ENCODE assay signal across 1 cellular context in the genomic region with DNA sequence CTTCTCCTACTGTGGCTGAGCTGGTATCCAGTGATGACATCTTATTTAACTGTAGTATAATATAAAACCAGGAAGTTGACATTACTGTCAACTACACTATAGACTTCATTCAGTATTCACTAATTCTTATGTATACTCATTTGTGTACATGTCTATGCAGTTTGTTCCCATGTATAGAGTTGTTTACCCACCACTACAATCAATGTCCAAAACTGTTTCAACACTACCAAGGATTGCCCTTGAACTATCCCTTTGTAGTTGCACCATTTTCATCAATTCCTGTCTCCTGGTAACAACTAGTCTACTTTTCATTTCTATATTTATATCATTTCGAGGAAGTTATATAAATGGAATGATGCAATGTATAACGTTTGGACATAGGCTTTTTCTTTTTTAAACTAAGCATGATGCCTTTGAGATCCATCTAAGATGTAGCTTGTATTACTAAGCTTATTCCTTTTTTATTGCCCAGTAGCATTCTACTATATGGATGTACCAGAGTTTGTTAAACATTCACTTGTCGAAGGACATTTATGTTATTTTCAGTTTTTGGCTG.
A peak's percentile ranks its signal among the peaks of the same experiment; 100 is the strongest.
TF ChIP-seq lines count a peak whose summit lies in the region.

No MANE protein-coding gene starts in this region.

TF ChIP-seq in HepG2, 621 proteins besides CTCF, POLR2A, EP300 and RAD21 (continued from another document and continues in another):
- TF ChIP-seq, protein P1, sequence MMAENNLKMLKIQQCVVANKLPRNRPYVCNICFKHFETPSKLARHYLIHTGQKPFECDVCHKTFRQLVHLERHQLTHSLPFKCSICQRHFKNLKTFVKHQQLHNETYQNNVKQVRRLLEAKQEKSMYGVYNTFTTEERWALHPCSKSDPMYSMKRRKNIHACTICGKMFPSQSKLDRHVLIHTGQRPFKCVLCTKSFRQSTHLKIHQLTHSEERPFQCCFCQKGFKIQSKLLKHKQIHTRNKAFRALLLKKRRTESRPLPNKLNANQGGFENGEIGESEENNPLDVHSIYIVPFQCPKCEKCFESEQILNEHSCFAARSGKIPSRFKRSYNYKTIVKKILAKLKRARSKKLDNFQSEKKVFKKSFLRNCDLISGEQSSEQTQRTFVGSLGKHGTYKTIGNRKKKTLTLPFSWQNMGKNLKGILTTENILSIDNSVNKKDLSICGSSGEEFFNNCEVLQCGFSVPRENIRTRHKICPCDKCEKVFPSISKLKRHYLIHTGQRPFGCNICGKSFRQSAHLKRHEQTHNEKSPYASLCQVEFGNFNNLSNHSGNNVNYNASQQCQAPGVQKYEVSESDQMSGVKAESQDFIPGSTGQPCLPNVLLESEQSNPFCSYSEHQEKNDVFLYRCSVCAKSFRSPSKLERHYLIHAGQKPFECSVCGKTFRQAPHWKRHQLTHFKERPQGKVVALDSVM (CRISPR knock-in tag; IDR thresholded peaks at IDR 0.05): no peak
- peak; percentile 59; the same call in 1 of the 2 replicates for TF ChIP-seq ESRRA (CRISPR knock-in tag; IDR thresholded peaks at IDR 0.05; ENCODE audit: low read depth)
- TF ChIP-seq TEAD2 (CRISPR knock-in tag; IDR thresholded peaks at IDR 0.05): no peak
- no peak for TF ChIP-seq LBX2 (CRISPR knock-in tag; IDR thresholded peaks at IDR 0.05; ENCODE audit: borderline replicate concordance)
- TF ChIP-seq, protein P2, sequence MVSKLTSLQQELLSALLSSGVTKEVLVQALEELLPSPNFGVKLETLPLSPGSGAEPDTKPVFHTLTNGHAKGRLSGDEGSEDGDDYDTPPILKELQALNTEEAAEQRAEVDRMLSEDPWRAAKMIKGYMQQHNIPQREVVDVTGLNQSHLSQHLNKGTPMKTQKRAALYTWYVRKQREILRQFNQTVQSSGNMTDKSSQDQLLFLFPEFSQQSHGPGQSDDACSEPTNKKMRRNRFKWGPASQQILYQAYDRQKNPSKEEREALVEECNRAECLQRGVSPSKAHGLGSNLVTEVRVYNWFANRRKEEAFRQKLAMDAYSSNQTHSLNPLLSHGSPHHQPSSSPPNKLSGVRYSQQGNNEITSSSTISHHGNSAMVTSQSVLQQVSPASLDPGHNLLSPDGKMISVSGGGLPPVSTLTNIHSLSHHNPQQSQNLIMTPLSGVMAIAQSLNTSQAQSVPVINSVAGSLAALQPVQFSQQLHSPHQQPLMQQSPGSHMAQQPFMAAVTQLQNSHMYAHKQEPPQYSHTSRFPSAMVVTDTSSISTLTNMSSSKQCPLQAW (CRISPR knock-in tag; IDR thresholded peaks at IDR 0.05): no peak
- no peak for TF ChIP-seq STAG1 (CRISPR knock-in tag; IDR thresholded peaks at IDR 0.05)
- no peak for TF ChIP-seq BRD4 (CRISPR knock-in tag; IDR thresholded peaks at IDR 0.05)
- no peak for TF ChIP-seq ZSCAN30 (CRISPR knock-in tag; IDR thresholded peaks at IDR 0.05)
- no peak for TF ChIP-seq ZNF839 (CRISPR knock-in tag; IDR thresholded peaks at IDR 0.05; ENCODE audit: borderline replicate concordance)
- TF ChIP-seq NR2F6 (IDR thresholded peaks at IDR 0.05): peak; percentile 45
- peak; percentile 65; the same call in 1 of the 2 replicates for TF ChIP-seq NR2F6 (CRISPR knock-in tag; IDR thresholded peaks at IDR 0.05)
- TF ChIP-seq ZC3H4 (CRISPR knock-in tag; IDR thresholded peaks at IDR 0.05; ENCODE audit: borderline replicate concordance): no peak
- no peak for TF ChIP-seq DR1 (CRISPR knock-in tag; IDR thresholded peaks at IDR 0.05)
- TF ChIP-seq ZBTB8A (CRISPR knock-in tag; IDR thresholded peaks at IDR 0.05; ENCODE audit: borderline replicate concordance, low read depth): no peak
- TF ChIP-seq, protein P3, sequence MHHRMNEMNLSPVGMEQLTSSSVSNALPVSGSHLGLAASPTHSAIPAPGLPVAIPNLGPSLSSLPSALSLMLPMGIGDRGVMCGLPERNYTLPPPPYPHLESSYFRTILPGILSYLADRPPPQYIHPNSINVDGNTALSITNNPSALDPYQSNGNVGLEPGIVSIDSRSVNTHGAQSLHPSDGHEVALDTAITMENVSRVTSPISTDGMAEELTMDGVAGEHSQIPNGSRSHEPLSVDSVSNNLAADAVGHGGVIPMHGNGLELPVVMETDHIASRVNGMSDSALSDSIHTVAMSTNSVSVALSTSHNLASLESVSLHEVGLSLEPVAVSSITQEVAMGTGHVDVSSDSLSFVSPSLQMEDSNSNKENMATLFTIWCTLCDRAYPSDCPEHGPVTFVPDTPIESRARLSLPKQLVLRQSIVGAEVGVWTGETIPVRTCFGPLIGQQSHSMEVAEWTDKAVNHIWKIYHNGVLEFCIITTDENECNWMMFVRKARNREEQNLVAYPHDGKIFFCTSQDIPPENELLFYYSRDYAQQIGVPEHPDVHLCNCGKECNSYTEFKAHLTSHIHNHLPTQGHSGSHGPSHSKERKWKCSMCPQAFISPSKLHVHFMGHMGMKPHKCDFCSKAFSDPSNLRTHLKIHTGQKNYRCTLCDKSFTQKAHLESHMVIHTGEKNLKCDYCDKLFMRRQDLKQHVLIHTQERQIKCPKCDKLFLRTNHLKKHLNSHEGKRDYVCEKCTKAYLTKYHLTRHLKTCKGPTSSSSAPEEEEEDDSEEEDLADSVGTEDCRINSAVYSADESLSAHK (CRISPR knock-in tag; IDR thresholded peaks at IDR 0.05; ENCODE audit: borderline replicate concordance): no peak
- no peak for TF ChIP-seq ZNF282 (IDR thresholded peaks at IDR 0.05; ENCODE audit: partially characterized antibody)
- TF ChIP-seq MAFK (conservative IDR thresholded peaks at IDR 0.05 in 1 of 2, IDR thresholded peaks at IDR 0.05 in 1 of 2; ENCODE audit: low read length in 2 of 2): no peak
- no peak for TF ChIP-seq POLR2AphosphoS2 (IDR thresholded peaks at IDR 0.05; ENCODE audit: low read depth, low read length)
- TF ChIP-seq ZNF33B (CRISPR knock-in tag; IDR thresholded peaks at IDR 0.05): no peak
- no peak for TF ChIP-seq ZNF678 (CRISPR knock-in tag; IDR thresholded peaks at IDR 0.05)
- TF ChIP-seq E2F1 (CRISPR knock-in tag; IDR thresholded peaks at IDR 0.05): no peak
- TF ChIP-seq ATF7 (IDR thresholded peaks at IDR 0.05): peak; percentile 69
- no peak for TF ChIP-seq ATF7 (CRISPR knock-in tag; IDR thresholded peaks at IDR 0.05)
- no peak for TF ChIP-seq ZNF777 (CRISPR knock-in tag; IDR thresholded peaks at IDR 0.05)
- TF ChIP-seq MEIS2 (CRISPR knock-in tag; IDR thresholded peaks at IDR 0.05): no peak
- 0 out of 2 replicates have a peak, but pooled peaks have one; percentile 39 for TF ChIP-seq CREB1 (IDR thresholded peaks at IDR 0.05)
- peak; percentile 61; the same call in 1 of the 2 replicates for TF ChIP-seq CREB1 (CRISPR knock-in tag; IDR thresholded peaks at IDR 0.05)
- TF ChIP-seq KAT2B (IDR thresholded peaks at IDR 0.05; ENCODE audit: borderline replicate concordance, low read depth, low read length): no peak
- no peak for TF ChIP-seq ZFX (CRISPR knock-in tag; IDR thresholded peaks at IDR 0.05; ENCODE audit: low read depth)
- no peak for TF ChIP-seq ZNF143 (CRISPR knock-in tag; IDR thresholded peaks at IDR 0.05)
- TF ChIP-seq, protein P4, sequence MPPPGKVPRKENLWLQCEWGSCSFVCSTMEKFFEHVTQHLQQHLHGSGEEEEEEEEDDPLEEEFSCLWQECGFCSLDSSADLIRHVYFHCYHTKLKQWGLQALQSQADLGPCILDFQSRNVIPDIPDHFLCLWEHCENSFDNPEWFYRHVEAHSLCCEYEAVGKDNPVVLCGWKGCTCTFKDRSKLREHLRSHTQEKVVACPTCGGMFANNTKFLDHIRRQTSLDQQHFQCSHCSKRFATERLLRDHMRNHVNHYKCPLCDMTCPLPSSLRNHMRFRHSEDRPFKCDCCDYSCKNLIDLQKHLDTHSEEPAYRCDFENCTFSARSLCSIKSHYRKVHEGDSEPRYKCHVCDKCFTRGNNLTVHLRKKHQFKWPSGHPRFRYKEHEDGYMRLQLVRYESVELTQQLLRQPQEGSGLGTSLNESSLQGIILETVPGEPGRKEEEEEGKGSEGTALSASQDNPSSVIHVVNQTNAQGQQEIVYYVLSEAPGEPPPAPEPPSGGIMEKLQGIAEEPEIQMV (CRISPR knock-in tag; IDR thresholded peaks at IDR 0.05; ENCODE audit: low read depth): no peak
- TF ChIP-seq TFDP1 (CRISPR knock-in tag; IDR thresholded peaks at IDR 0.05; ENCODE audit: borderline replicate concordance): no peak
- no peak for TF ChIP-seq ZNF460 (CRISPR knock-in tag; IDR thresholded peaks at IDR 0.05; ENCODE audit: borderline replicate concordance)
- no peak for TF ChIP-seq ZNF253 (CRISPR knock-in tag; IDR thresholded peaks at IDR 0.05; ENCODE audit: borderline replicate concordance)
- TF ChIP-seq HNRNPLL (IDR thresholded peaks at IDR 0.05; ENCODE audit: low read depth, low read length, poor library complexity, severe bottlenecking): no peak
- TF ChIP-seq ZNF883 (CRISPR knock-in tag; IDR thresholded peaks at IDR 0.05; ENCODE audit: not compliant biosample characterization): no peak
- TF ChIP-seq ZSCAN25 (CRISPR knock-in tag; IDR thresholded peaks at IDR 0.05): no peak
- TF ChIP-seq, protein P5, sequence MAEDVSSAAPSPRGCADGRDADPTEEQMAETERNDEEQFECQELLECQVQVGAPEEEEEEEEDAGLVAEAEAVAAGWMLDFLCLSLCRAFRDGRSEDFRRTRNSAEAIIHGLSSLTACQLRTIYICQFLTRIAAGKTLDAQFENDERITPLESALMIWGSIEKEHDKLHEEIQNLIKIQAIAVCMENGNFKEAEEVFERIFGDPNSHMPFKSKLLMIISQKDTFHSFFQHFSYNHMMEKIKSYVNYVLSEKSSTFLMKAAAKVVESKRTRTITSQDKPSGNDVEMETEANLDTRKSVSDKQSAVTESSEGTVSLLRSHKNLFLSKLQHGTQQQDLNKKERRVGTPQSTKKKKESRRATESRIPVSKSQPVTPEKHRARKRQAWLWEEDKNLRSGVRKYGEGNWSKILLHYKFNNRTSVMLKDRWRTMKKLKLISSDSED (CRISPR knock-in tag; IDR thresholded peaks at IDR 0.05): no peak
- no peak for TF ChIP-seq ZFYVE20 (CRISPR knock-in tag; IDR thresholded peaks at IDR 0.05; ENCODE audit: borderline replicate concordance, low read depth)
- TF ChIP-seq GFI1 (CRISPR knock-in tag; IDR thresholded peaks at IDR 0.05; ENCODE audit: borderline replicate concordance): peak; percentile 74
- TF ChIP-seq, protein P6, sequence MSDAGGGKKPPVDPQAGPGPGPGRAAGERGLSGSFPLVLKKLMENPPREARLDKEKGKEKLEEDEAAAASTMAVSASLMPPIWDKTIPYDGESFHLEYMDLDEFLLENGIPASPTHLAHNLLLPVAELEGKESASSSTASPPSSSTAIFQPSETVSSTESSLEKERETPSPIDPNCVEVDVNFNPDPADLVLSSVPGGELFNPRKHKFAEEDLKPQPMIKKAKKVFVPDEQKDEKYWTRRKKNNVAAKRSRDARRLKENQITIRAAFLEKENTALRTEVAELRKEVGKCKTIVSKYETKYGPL (CRISPR knock-in tag; IDR thresholded peaks at IDR 0.05): no peak
- peak; percentile 56; the same call in 1 of the 2 replicates for TF ChIP-seq ETV5 (CRISPR knock-in tag; IDR thresholded peaks at IDR 0.05; ENCODE audit: borderline replicate concordance)
- TF ChIP-seq SETDB1 (CRISPR knock-in tag; IDR thresholded peaks at IDR 0.05; ENCODE audit: borderline replicate concordance): no peak
- TF ChIP-seq, protein P7, sequence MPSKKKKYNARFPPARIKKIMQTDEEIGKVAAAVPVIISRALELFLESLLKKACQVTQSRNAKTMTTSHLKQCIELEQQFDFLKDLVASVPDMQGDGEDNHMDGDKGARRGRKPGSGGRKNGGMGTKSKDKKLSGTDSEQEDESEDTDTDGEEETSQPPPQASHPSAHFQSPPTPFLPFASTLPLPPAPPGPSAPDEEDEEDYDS (CRISPR knock-in tag; IDR thresholded peaks at IDR 0.05): no peak
- no peak for TF ChIP-seq ZNF317 (CRISPR knock-in tag; IDR thresholded peaks at IDR 0.05)
- TF ChIP-seq MTA3 (CRISPR knock-in tag; IDR thresholded peaks at IDR 0.05): no peak
- no peak for TF ChIP-seq PAWR (CRISPR knock-in tag; IDR thresholded peaks at IDR 0.05; ENCODE audit: borderline replicate concordance)
- TF ChIP-seq ZNF17 (CRISPR knock-in tag; IDR thresholded peaks at IDR 0.05): no peak
- no peak for TF ChIP-seq ZNF260 (CRISPR knock-in tag; IDR thresholded peaks at IDR 0.05; ENCODE audit: borderline replicate concordance, low read depth)
- TF ChIP-seq BORCS8-MEF2B (CRISPR knock-in tag; IDR thresholded peaks at IDR 0.05): no peak
- no peak for TF ChIP-seq KDM3A (CRISPR knock-in tag; IDR thresholded peaks at IDR 0.05; ENCODE audit: low read depth)
- no peak for TF ChIP-seq SYNCRIP (IDR thresholded peaks at IDR 0.05; ENCODE audit: insufficient read depth, low read depth, low read length)
- TF ChIP-seq ZMYM2 (CRISPR knock-in tag; IDR thresholded peaks at IDR 0.05): peak; percentile 87
- TF ChIP-seq ZNF549 (CRISPR knock-in tag; IDR thresholded peaks at IDR 0.05): no peak
- no peak for TF ChIP-seq CAMTA2 (CRISPR knock-in tag; IDR thresholded peaks at IDR 0.05; ENCODE audit: borderline replicate concordance)
- no peak for TF ChIP-seq ZSCAN20 (CRISPR knock-in tag; IDR thresholded peaks at IDR 0.05; ENCODE audit: borderline replicate concordance)
- TF ChIP-seq PLSCR1 (CRISPR knock-in tag; IDR thresholded peaks at IDR 0.05; ENCODE audit: borderline replicate concordance): no peak
- no peak for TF ChIP-seq YEATS2 (CRISPR knock-in tag; IDR thresholded peaks at IDR 0.05; ENCODE audit: borderline replicate concordance)
- TF ChIP-seq ZFP36L2 (CRISPR knock-in tag; IDR thresholded peaks at IDR 0.05): no peak
